ENCODE assay signal across 8 cellular contexts in genomic region chr17:38509772-38510423, GRCh38.
DNase-seq lines count a peak whose midpoint lies in the region; ATAC-seq and TF ChIP-seq lines count a peak whose summit lies in the region.

No MANE protein-coding gene starts in this region.

- no peaks in the 10 kb centered on the region for H3K9me3 Mint-ChIP-seq in activated CD4-positive, alpha-beta memory T cell treated with anti-CD3 and anti-CD28 coated beads for 36 hours
- no peaks in the 10 kb centered on the region for H3K9me3 Mint-ChIP-seq in progenitor cell of endocrine pancreas (ENCODE audit: low read depth)

- intact Hi-C loops in activated CD4-positive, alpha-beta memory T cell treated with anti-CD3 and anti-CD28 coated beads for 36 hours (cut with micrococcal nuclease) = no loop called here
- intact Hi-C loops in left cardiac atrium (cut with DNase I) = no loop called here

- DNase-seq in activated CD4-positive, alpha-beta memory T cell treated with anti-CD3 and anti-CD28 coated beads for 36 hours = no peak
- peak; percentile 44 for DNase-seq in left cardiac atrium
- DNase-seq in progenitor cell of endocrine pancreas (ENCODE audit: low spot score, unreplicated experiment) = no peak
- no peak for DNase-seq in Ammon's horn (ENCODE audit: low spot score)
- DNase-seq in NCI-H2029 treated with DMSO at 0.1 percent for 48 hours (lab: John Stamatoyannopoulos, UW) = no peak

- H3K27ac Mint-ChIP-seq in activated CD4-positive, alpha-beta memory T cell treated with anti-CD3 and anti-CD28 coated beads for 36 hours = no peak overlapping the region
- peak overlapping the region; percentile 93 for H3K27ac Mint-ChIP-seq in progenitor cell of endocrine pancreas

- ATAC-seq in left cardiac atrium = peak; percentile 8 to 50
- no peak for ATAC-seq in HG03280 (IDR thresholded peaks at IDR 0.05; ENCODE audit: unreplicated experiment)
- ATAC-seq in HG03432 (IDR thresholded peaks at IDR 0.05; ENCODE audit: unreplicated experiment) = no peak

- H3K9me3 ChIP-seq in ES-I3 (ENCODE audit: control insufficient read depth, insufficient read depth, low read length) = no peaks in the 10 kb centered on the region

- H3K9ac ChIP-seq in ES-I3 (ENCODE audit: low read depth, low read length) = peak overlapping the region; percentile 23

- H3K36me3 ChIP-seq in ES-I3 (ENCODE audit: insufficient read depth, low read length) = no peaks in the 10 kb centered on the region; the same call in 1 of the 2 replicates

- H3K4me1 ChIP-seq in ES-I3 (ENCODE audit: insufficient read depth, low read length) = peaks cover 25% of the 10 kb centered on the region

- no peaks in the 10 kb centered on the region for H3K36me3 Mint-ChIP-seq in activated CD4-positive, alpha-beta memory T cell treated with anti-CD3 and anti-CD28 coated beads for 36 hours
- no peaks in the 10 kb centered on the region for H3K36me3 Mint-ChIP-seq in progenitor cell of endocrine pancreas (ENCODE audit: insufficient read depth)

- peaks cover 39% of the 10 kb centered on the region for H3K27me3 Mint-ChIP-seq in activated CD4-positive, alpha-beta memory T cell treated with anti-CD3 and anti-CD28 coated beads for 36 hours
- H3K27me3 Mint-ChIP-seq in progenitor cell of endocrine pancreas = peaks cover 55% of the 10 kb centered on the region

- TF ChIP-seq CTCF in progenitor cell of endocrine pancreas (IDR thresholded peaks at IDR 0.05; ENCODE audit: unreplicated experiment) = no peak

- H3K4me1 Mint-ChIP-seq in activated CD4-positive, alpha-beta memory T cell treated with anti-CD3 and anti-CD28 coated beads for 36 hours (ENCODE audit: low read depth) = peaks cover 9% of the 10 kb centered on the region
- H3K4me1 Mint-ChIP-seq in progenitor cell of endocrine pancreas (ENCODE audit: low read depth) = peaks cover 5% of the 10 kb centered on the region

- H3K4me3 Mint-ChIP-seq in activated CD4-positive, alpha-beta memory T cell treated with anti-CD3 and anti-CD28 coated beads for 36 hours = peak overlapping the region; percentile 71
- peak overlapping the region; percentile 79 for H3K4me3 Mint-ChIP-seq in progenitor cell of endocrine pancreas (ENCODE audit: low read depth)

- POLR2A ChIA-PET in activated CD4-positive, alpha-beta memory T cell treated with anti-CD3 and anti-CD28 coated beads for 36 hours (lab: Charles Lee) = no interaction called here

- CTCF ChIA-PET in activated CD4-positive, alpha-beta memory T cell treated with anti-CD3 and anti-CD28 coated beads for 36 hours (lab: Charles Lee) = interaction anchor here (0.6 to 2.2 kb wide), 13 partner anchors 17 to 161 kb away, joined by 3 to 13 read pairs (median 4); no protein-coding TSS in a partner anchor

Comparison
In these comparisons a context has a peak if more than half of its experiments do, and no peak if none do; other contexts are left out.
1. ATAC-seq: peak in left cardiac atrium (2 of 2); none in HG03280 (single experiment) and HG03432 (single experiment).